Comparison of ENCODE assay signal across 8 cellular contexts in genomic region chrX:78104447-78105176, GRCh38. TPM values are rescaled to one million over a fixed set of nuclear protein-coding genes. Genes with fewer than 3 reads are reported as not detected.
DNase-seq lines count a peak whose midpoint lies in the region; ATAC-seq and TF ChIP-seq lines count a peak whose summit lies in the region.

No MANE protein-coding gene starts in this region.

- no peak for TF ChIP-seq CTCF in colonic mucosa (IDR thresholded peaks at IDR 0.05)

- DNase-seq in Ammon's horn (ENCODE audit: low spot score) (peak; percentile 41), M059J (ENCODE audit: low read depth) (peak; percentile 58), colonic mucosa (peak; percentile 69), left lobe of liver (ENCODE audit: low spot score) (peak; percentile 75), foreskin melanocyte (no peak)
- DNase-seq in stimulated activated effector memory CD8-positive, alpha-beta T cell treated with anti-CD3 and anti-CD28 coated beads, Interleukin-12 subunit alpha, Interleukin-12 subunit beta, amount 100 ng/mL, for 72 hours (ENCODE audit: low spot score in 2 of 2), result no peak

- peaks cover 49% of the 10 kb centered on the region for H3K4me1 Mint-ChIP-seq in T-helper 1 cell treated with Interleukin-12 subunit alpha and Interleukin-12 subunit beta and Interleukin-4 antibody, amounts not matched to agents 30 μg/mL and 1 μg/mL, for 36 hours (ENCODE audit: low read depth)
- H3K4me1 Mint-ChIP-seq in stimulated activated effector memory CD8-positive, alpha-beta T cell treated with anti-CD3 and anti-CD28 coated beads, Interleukin-12 subunit alpha, Interleukin-12 subunit beta, amount 100 ng/mL, for 72 hours, result peaks cover 42% of the 10 kb centered on the region

- no peaks in the 10 kb centered on the region for H3K9me3 ChIP-seq in colonic mucosa

- ATAC-seq in GM19351 (IDR thresholded peaks at IDR 0.05; ENCODE audit: unreplicated experiment) (peak; percentile 30), left lobe of liver (peak; percentile 76)
- no peak for ATAC-seq in stimulated activated effector memory CD8-positive, alpha-beta T cell treated with anti-CD3 and anti-CD28 coated beads, Interleukin-12 subunit alpha, Interleukin-12 subunit beta, amount 100 ng/mL, for 72 hours

- peak overlapping the region; percentile 96 for H3K9ac ChIP-seq in colonic mucosa (ENCODE audit: low read depth in 2 of 2, low read length in 2 of 2)

- peak overlapping the region; percentile 92 for H3K4me3 Mint-ChIP-seq in T-helper 1 cell treated with Interleukin-12 subunit alpha and Interleukin-12 subunit beta and Interleukin-4 antibody, amounts not matched to agents 30 μg/mL and 1 μg/mL, for 36 hours
- H3K4me3 Mint-ChIP-seq in stimulated activated effector memory CD8-positive, alpha-beta T cell treated with anti-CD3 and anti-CD28 coated beads, Interleukin-12 subunit alpha, Interleukin-12 subunit beta, amount 100 ng/mL, for 72 hours, result peak overlapping the region; percentile 85

- H3K36me3 Mint-ChIP-seq in T-helper 1 cell treated with Interleukin-12 subunit alpha and Interleukin-12 subunit beta and Interleukin-4 antibody, amounts not matched to agents 30 μg/mL and 1 μg/mL, for 36 hours (ENCODE audit: low read depth), result peaks cover 35% of the 10 kb centered on the region
- H3K36me3 Mint-ChIP-seq in stimulated activated effector memory CD8-positive, alpha-beta T cell treated with anti-CD3 and anti-CD28 coated beads, Interleukin-12 subunit alpha, Interleukin-12 subunit beta, amount 100 ng/mL, for 72 hours, result peaks cover 64% of the 10 kb centered on the region

- peak overlapping the region; percentile 66 for H3K4me3 ChIP-seq in colonic mucosa

- intact Hi-C loops in colonic mucosa (cut with DNase I), result no loop called here

- no peaks in the 10 kb centered on the region for H3K9me3 Mint-ChIP-seq in T-helper 1 cell treated with Interleukin-12 subunit alpha and Interleukin-12 subunit beta and Interleukin-4 antibody, amounts not matched to agents 30 μg/mL and 1 μg/mL, for 36 hours
- no peaks in the 10 kb centered on the region for H3K9me3 Mint-ChIP-seq in stimulated activated effector memory CD8-positive, alpha-beta T cell treated with anti-CD3 and anti-CD28 coated beads, Interleukin-12 subunit alpha, Interleukin-12 subunit beta, amount 100 ng/mL, for 72 hours

- H3K27me3 Mint-ChIP-seq in T-helper 1 cell treated with Interleukin-12 subunit alpha and Interleukin-12 subunit beta and Interleukin-4 antibody, amounts not matched to agents 30 μg/mL and 1 μg/mL, for 36 hours (ENCODE audit: low read depth), result no peaks in the 10 kb centered on the region

- H3K27ac Mint-ChIP-seq in T-helper 1 cell treated with Interleukin-12 subunit alpha and Interleukin-12 subunit beta and Interleukin-4 antibody, amounts not matched to agents 30 μg/mL and 1 μg/mL, for 36 hours, result peak overlapping the region; percentile 87
- H3K27ac Mint-ChIP-seq in stimulated activated effector memory CD8-positive, alpha-beta T cell treated with anti-CD3 and anti-CD28 coated beads, Interleukin-12 subunit alpha, Interleukin-12 subunit beta, amount 100 ng/mL, for 72 hours, result peak overlapping the region; percentile 92

- no peaks in the 10 kb centered on the region for H3K36me3 ChIP-seq in colonic mucosa

- H3K27me3 ChIP-seq in colonic mucosa, result no peaks in the 10 kb centered on the region

- peak overlapping the region; percentile 98 for H3K27ac ChIP-seq in colonic mucosa

- no peaks in the 10 kb centered on the region for H3K4me1 ChIP-seq in colonic mucosa

RNA-seq across cellular contexts. Expression of gene PGK1, which starts 0.6 kb away (rescaled TPM):
- 663 and 1,592 TPM in 2 replicates for total RNA-seq in M059J (2014; rRNA removed; shearing (Covaris generic))
- 100 to 1,000 TPM; 500 to 706 TPM for total RNA-seq in colonic mucosa
- total RNA-seq in left lobe of liver, result 158 TPM

RNA-seq across cellular contexts. Expression of gene TAF9B, which starts 34.8 kb away (rescaled TPM):
- total RNA-seq in M059J (2014; rRNA removed; shearing (Covaris generic)), result 72.8 and 107 TPM in 2 replicates
- 1 to 10 TPM; 5.8 to 6.3 TPM for total RNA-seq in colonic mucosa
- 3.0 TPM for total RNA-seq in left lobe of liver

Comparison
In these comparisons a context has a peak if more than half of its experiments do, and no peak if none do; other contexts are left out.
1. DNase-seq: peak in Ammon's horn (single experiment), M059J (single experiment), colonic mucosa (single experiment) and left lobe of liver (single experiment); none in stimulated activated effector memory CD8-positive, alpha-beta T cell treated with anti-CD3 and anti-CD28 coated beads, Interleukin-12 subunit alpha, Interleukin-12 subunit beta, amount 100 ng/mL, for 72 hours (0 of 2) and foreskin melanocyte (single experiment).
2. RNA of gene TAF9B, which starts 34.8 kb away (total RNA-seq): 72.8 to 107 TPM in M059J; 5.8 to 6.3 TPM in colonic mucosa and 3.0 TPM in left lobe of liver (single experiment); every median in the first group is over 10 times any median in the second.